8 cellular contexts compared by ENCODE assay signal in the genomic region with DNA sequence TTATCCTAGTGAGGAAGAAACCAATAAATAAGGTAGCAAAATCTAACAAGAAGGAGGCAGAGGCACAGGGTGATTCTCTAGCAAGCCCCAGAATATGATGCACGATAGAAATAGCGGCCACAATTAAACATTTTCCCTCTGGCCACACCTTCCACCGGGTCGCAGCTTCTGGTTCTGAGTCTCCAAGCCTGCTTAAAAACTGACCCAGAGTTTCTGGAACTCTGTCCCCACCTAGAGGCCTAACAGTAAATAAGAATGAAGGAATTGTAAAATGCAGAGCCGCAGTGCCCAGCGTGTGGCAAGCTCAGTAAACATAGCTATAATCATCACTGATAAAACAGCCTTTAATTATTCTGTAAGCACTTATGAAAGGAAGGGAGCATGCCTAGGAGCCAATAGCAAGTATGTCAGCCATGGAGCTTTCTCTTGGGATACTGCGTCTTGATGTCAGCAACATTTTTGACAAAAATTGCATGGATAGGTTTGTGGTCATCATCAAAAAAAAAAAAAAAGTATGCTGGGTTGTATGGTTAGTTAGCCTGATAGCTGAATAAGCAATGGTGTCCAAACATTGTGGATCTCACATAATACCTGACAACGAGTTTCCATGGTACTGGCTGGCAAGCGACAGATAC.
DNase-seq lines count a peak whose midpoint lies in the region; ATAC-seq and TF ChIP-seq lines count a peak whose summit lies in the region.

No MANE protein-coding gene starts in this region.

- no peak overlapping the region for H3K18ac ChIP-seq in IMR-90 (ENCODE audit: low read depth, low read length)

- dilution Hi-C loops in IMR-90 (cut with HindIII; ENCODE audit: low sequenced_read_pairs, unreplicated experiment) = no loop called here

- ATAC-seq in IMR-90 (ENCODE audit: low read depth) = peak; percentile 90
- ATAC-seq in GM18861 (IDR thresholded peaks at IDR 0.05; ENCODE audit: unreplicated experiment) = no peak

- no peak overlapping the region for H3K56ac ChIP-seq in IMR-90 (ENCODE audit: extremely low read depth, insufficient read depth, low read length)

- no peak overlapping the region for H2BK5ac ChIP-seq in IMR-90 (ENCODE audit: low read depth, low read length, poor library complexity, severe bottlenecking)

- no peak overlapping the region for H3K27ac ChIP-seq in IMR-90 (ENCODE audit: insufficient read depth, low read length)
- no peak overlapping the region for H3K27ac ChIP-seq in Peyer's patch
- H3K27ac ChIP-seq in osteoblast (ENCODE audit: low read depth, low read length) = no peak overlapping the region
- no peak overlapping the region for H3K27ac ChIP-seq in coronary artery

- CTCF ChIA-PET in GM10248 (lab: Yijun Ruan, JAX) (interaction anchor here (1.1 to 2.2 kb wide), 7 partner anchors 9 to 26 kb away, joined by 3 to 8 read pairs (median 4); no protein-coding TSS in a partner anchor), IMR-90 (lab: Yijun Ruan, JAX) (interaction anchor here (0.6 to 1.9 kb wide), 17 partner anchors 9 to 886 kb away, joined by 3 to 13 read pairs (median 4); no protein-coding TSS in a partner anchor)

- no peak overlapping the region for H3K9ac ChIP-seq in IMR-90 (ENCODE audit: low read depth, low read length)

- no peak overlapping the region for H2BK15ac ChIP-seq in IMR-90 (ENCODE audit: low read depth, low read length)

- no peak overlapping the region for H4K5ac ChIP-seq in IMR-90 (ENCODE audit: low read depth, low read length)

- H3K9me1 ChIP-seq in IMR-90 (ENCODE audit: insufficient read depth, low read length) = no peaks in the 10 kb centered on the region

- WGBS in IMR-90 (ENCODE audit: extremely low coverage in 2 of 2, insufficient read length in 1 of 2), 2 experiments = 33% methylated on average over 3 of the region's 9 CpGs; no CpG with 5 or more reads in 1 of the 2 experiments

- no peaks in the 10 kb centered on the region for H3K79me1 ChIP-seq in IMR-90 (ENCODE audit: low read depth in 1 of 2, low read length in 2 of 2)

- TF ChIP-seq CTCF in GM10248 (IDR thresholded peaks at IDR 0.05; ENCODE audit: control extremely low read depth, extremely low read depth, low read depth, missing control alignments) (peak; percentile 29), IMR-90 (conservative IDR thresholded peaks at IDR 0.05; ENCODE audit: low read depth, low read length) (peak; percentile 64), Peyer's patch (IDR thresholded peaks at IDR 0.05) (peak in 4 of 6 experiments; percentile 7 to 44 (median 25)), epithelial cell of proximal tubule (conservative IDR thresholded peaks at IDR 0.05; ENCODE audit: low read depth, low read length) (peak; percentile 77), osteoblast (IDR thresholded peaks at IDR 0.05; ENCODE audit: extremely low read depth, low read depth, low read length) (peak; percentile 37), coronary artery (IDR thresholded peaks at IDR 0.05) (no peak)

- H3K4me1 ChIP-seq in IMR-90 (ENCODE audit: control insufficient read depth, insufficient read depth, low read length) (no peaks in the 10 kb centered on the region), Peyer's patch (no peaks in the 10 kb centered on the region), osteoblast (ENCODE audit: insufficient read depth, low read length) (no peaks in the 10 kb centered on the region)

- no peak overlapping the region for H3K23ac ChIP-seq in IMR-90 (ENCODE audit: low read depth, low read length)

- H3K4me3 ChIP-seq in IMR-90 (ENCODE audit: insufficient read depth, low read depth, low read length) (no peak overlapping the region), Peyer's patch (no peak overlapping the region), epithelial cell of proximal tubule (ENCODE audit: low read depth, low read length) (no peak overlapping the region), osteoblast (ENCODE audit: insufficient read depth, low read length) (no peak overlapping the region), coronary artery (no peak overlapping the region)

- no peak overlapping the region for H2AK5ac ChIP-seq in IMR-90 (ENCODE audit: low read depth, low read length)

- no peak overlapping the region for H4K91ac ChIP-seq in IMR-90 (ENCODE audit: insufficient read depth, low read depth, low read length)

- in situ Hi-C loops in IMR-90 (cut with MboI; ENCODE audit: low sequenced_read_pairs) = no loop called here

- TF ChIP-seq POLR2A in IMR-90 (IDR thresholded peaks at IDR 0.05; ENCODE audit: low read depth, low read length) = no peak
- no peak for TF ChIP-seq POLR2A in Peyer's patch (IDR thresholded peaks at IDR 0.05)

- H2BK20ac ChIP-seq in IMR-90 (ENCODE audit: low read depth, low read length) = no peak overlapping the region

- no peak overlapping the region for H4K8ac ChIP-seq in IMR-90 (ENCODE audit: low read depth in 2 of 2, low read length in 2 of 2)

- no peaks in the 10 kb centered on the region for H4K20me1 ChIP-seq in IMR-90 (ENCODE audit: insufficient read depth, low read length)
- H4K20me1 ChIP-seq in osteoblast (ENCODE audit: insufficient read depth, low read length) = no peaks in the 10 kb centered on the region

- intact Hi-C loops in IMR-90 (cut with micrococcal nuclease) = loop anchor here (5.0 kb wide), 1 partner anchor 478 kb away; no protein-coding TSS in a partner anchor

- H2BK120ac ChIP-seq in IMR-90 (ENCODE audit: low read depth, low read length) = no peak overlapping the region

- H3K9me3 ChIP-seq in IMR-90 (ENCODE audit: control insufficient read depth, insufficient read depth, low read length) (no peaks in the 10 kb centered on the region), Peyer's patch (peaks cover 0 to 5% (median 0%) of the 10 kb centered on the region in 4 donors), osteoblast (ENCODE audit: low read depth, low read length) (no peaks in the 10 kb centered on the region)

- H3K27me3 ChIP-seq in IMR-90 (ENCODE audit: control insufficient read depth, insufficient read depth, low read length) (peaks cover 5% of the 10 kb centered on the region), Peyer's patch (no peaks in the 10 kb centered on the region), osteoblast (ENCODE audit: insufficient read depth, low read length) (no peaks in the 10 kb centered on the region)

- H3K4ac ChIP-seq in IMR-90 (ENCODE audit: low read depth, low read length) = no peak overlapping the region; the same call in 1 of the 2 replicates

- no peaks in the 10 kb centered on the region for H3K79me2 ChIP-seq in osteoblast (ENCODE audit: insufficient read depth, low read length)

- H3K4me2 ChIP-seq in IMR-90 (ENCODE audit: low read depth, low read length) = no peak overlapping the region
- no peak overlapping the region for H3K4me2 ChIP-seq in osteoblast (ENCODE audit: insufficient read depth, low read length)

- peak; percentile 70 for TF ChIP-seq RAD21 in IMR-90 (IDR thresholded peaks at IDR 0.05; ENCODE audit: low read length)

- H3K36me3 ChIP-seq in IMR-90 (ENCODE audit: control insufficient read depth, insufficient read depth, low read length) (no peaks in the 10 kb centered on the region), Peyer's patch (no peaks in the 10 kb centered on the region), osteoblast (ENCODE audit: insufficient read depth, low read length) (no peaks in the 10 kb centered on the region)

- no peak overlapping the region for H2AK9ac ChIP-seq in IMR-90 (replicated peaks; ENCODE audit: low read depth, low read length, poor library complexity)

- H2AFZ ChIP-seq in IMR-90 (replicated peaks; ENCODE audit: low read length, poor library complexity) (peak overlapping the region; percentile 4), osteoblast (ENCODE audit: low read length) (no peak overlapping the region)

- BruUV-seq in IMR-90 (replicated peaks; lab: Mats Ljungman, UMichigan) = no TSS peak

- H3K14ac ChIP-seq in IMR-90 (replicated peaks; ENCODE audit: low read depth, low read length) = no peak overlapping the region

- POLR2A ChIA-PET in GM10248 (lab: Yijun Ruan, JAX) = no interaction called here
- POLR2A ChIA-PET in IMR-90 (lab: Charles Lee; ENCODE audit: unreplicated experiment) = no interaction called here

- DNase-seq in GM10248 (ENCODE audit: extremely low spot score) (peak; percentile 15), IMR-90 (peak; percentile 46), Peyer's patch (no peak), epithelial cell of proximal tubule (ENCODE audit: low read depth) (peak; percentile 6), osteoblast (ENCODE audit: insufficient read length, low spot score, missing footprints) (peak; percentile 58), coronary artery (ENCODE audit: low spot score) (no peak)
- no peak for DNase-seq in stimulated activated CD4-positive, alpha-beta T cell treated with anti-CD3 and anti-CD28 coated beads, Interleukin-4, amount 100 ng/mL, for 4 hours

TF ChIP-seq in IMR-90, 13 proteins besides CTCF, POLR2A, EP300 and RAD21 (continues in another document):
- no peak for TF ChIP-seq BHLHE40 (IDR thresholded peaks at IDR 0.05; ENCODE audit: low read depth, low read length)
- TF ChIP-seq CHD1 (IDR thresholded peaks at IDR 0.05; ENCODE audit: low read depth, low read length) = no peak
- no peak for TF ChIP-seq RCOR1 (IDR thresholded peaks at IDR 0.05; ENCODE audit: insufficient replicate concordance, low read length)
- TF ChIP-seq CEBPB (IDR thresholded peaks at IDR 0.05; ENCODE audit: low read depth, low read length) = no peak
- no peak for TF ChIP-seq RFX5 (IDR thresholded peaks at IDR 0.05; ENCODE audit: low read depth, low read length)
- no peak for TF ChIP-seq NFE2L2 (IDR thresholded peaks at IDR 0.05; ENCODE audit: low read depth, low read length)
- TF ChIP-seq SMC3 (IDR thresholded peaks at IDR 0.05; ENCODE audit: low read depth, low read length) = no peak; the same call in 1 of the 2 replicates
- TF ChIP-seq, protein P1, sequence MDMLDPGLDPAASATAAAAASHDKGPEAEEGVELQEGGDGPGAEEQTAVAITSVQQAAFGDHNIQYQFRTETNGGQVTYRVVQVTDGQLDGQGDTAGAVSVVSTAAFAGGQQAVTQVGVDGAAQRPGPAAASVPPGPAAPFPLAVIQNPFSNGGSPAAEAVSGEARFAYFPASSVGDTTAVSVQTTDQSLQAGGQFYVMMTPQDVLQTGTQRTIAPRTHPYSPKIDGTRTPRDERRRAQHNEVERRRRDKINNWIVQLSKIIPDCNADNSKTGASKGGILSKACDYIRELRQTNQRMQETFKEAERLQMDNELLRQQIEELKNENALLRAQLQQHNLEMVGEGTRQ (IDR thresholded peaks at IDR 0.05; ENCODE audit: low read depth, low read length) = no peak
- TF ChIP-seq, protein P2, sequence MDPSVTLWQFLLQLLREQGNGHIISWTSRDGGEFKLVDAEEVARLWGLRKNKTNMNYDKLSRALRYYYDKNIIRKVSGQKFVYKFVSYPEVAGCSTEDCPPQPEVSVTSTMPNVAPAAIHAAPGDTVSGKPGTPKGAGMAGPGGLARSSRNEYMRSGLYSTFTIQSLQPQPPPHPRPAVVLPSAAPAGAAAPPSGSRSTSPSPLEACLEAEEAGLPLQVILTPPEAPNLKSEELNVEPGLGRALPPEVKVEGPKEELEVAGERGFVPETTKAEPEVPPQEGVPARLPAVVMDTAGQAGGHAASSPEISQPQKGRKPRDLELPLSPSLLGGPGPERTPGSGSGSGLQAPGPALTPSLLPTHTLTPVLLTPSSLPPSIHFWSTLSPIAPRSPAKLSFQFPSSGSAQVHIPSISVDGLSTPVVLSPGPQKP (IDR thresholded peaks at IDR 0.05; ENCODE audit: borderline replicate concordance, low read depth, low read length) = no peak
- no peak for TF ChIP-seq MAFK (IDR thresholded peaks at IDR 0.05; ENCODE audit: low read depth, low read length)

Comparison
In these comparisons a context has a peak if more than half of its experiments do, and no peak if none do; other contexts are left out.
1. DNase-seq: peak in GM10248 (single experiment), IMR-90 (single experiment), epithelial cell of proximal tubule (single experiment) and osteoblast (single experiment); none in Peyer's patch (0 of 3), coronary artery (single experiment) and stimulated activated CD4-positive, alpha-beta T cell treated with anti-CD3 and anti-CD28 coated beads, Interleukin-4, amount 100 ng/mL, for 4 hours (0 of 2).